Comparison of ENCODE assay signal across 12 cellular contexts in the genomic region with DNA sequence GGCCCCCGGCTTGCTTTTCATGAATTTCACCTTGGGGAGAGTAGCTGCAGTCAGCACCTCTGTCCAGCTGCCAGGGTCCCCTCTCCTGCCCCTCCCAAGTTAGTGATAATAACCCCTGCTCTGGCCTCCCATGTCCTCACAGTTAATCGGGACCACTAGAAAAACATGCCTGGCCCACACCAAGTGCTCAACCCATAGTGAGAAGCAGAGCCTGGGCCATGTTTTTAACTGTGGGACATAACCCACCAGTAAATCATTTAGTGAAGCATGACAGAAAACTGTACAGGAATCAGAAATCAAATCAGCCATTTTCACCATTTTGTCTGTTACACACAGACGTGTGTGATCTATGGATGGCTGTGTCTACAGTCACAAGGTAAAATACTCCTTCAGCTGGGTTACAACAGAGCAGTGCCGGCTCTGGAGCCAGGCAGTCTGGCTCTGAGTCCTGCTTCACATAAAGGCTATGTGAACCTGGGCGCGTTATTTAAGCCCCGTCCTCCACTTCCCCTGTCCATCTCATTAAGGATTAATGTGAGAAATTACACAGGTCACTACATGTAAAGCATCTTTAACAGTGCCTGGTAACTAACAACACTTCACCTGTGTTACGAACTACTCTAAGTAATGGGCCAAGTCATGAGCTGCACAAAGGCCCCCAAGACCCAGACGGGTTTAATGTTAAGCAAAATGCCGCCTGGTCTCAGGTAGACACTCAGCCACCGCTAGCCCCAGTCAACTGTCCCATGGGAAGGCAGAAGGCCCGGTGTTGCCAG. TPM values are rescaled to one million over a fixed set of nuclear protein-coding genes. Genes with fewer than 3 reads are reported as not detected.
DNase-seq lines count a peak whose midpoint lies in the region; ATAC-seq and TF ChIP-seq lines count a peak whose summit lies in the region.
"Had no signal": no experiment of that assay in that cellular context is flagged by ENCODE, and none has a peak within 500 bp of the region (broad histone marks: within the 10 kb centered on the region; RNA-seq: fewer than 3 reads in every experiment).

No MANE protein-coding gene starts in this region.

- peak overlapping the region; percentile 17 for H3K4me2 ChIP-seq in mammary epithelial cell (ENCODE audit: insufficient read depth, low read depth, low read length)

- WGBS in HUES64, result 97% methylated on average over 12 of the region's 12 CpGs
- WGBS in mammary epithelial cell (ENCODE audit: low coverage, missing lambda C conversion rate), result 40% methylated on average over 11 of the region's 12 CpGs

- H2AFZ ChIP-seq in mammary epithelial cell (ENCODE audit: low read depth, low read length), result no peak overlapping the region

- DNase-seq in CD4-positive, alpha-beta T cell, result no peak
- DNase-seq in mammary epithelial cell (peak; percentile 11), LoVo (ENCODE audit: low spot score) (no peak), brain microvascular endothelial cell (no peak), ureter (ENCODE audit: low spot score) (no peak), Ammon's horn (ENCODE audit: low spot score) (no peak)
- DNase-seq in natural killer cell treated with Interleukin-12 subunit alpha and Interleukin-12 subunit beta and Interleukin-15 and Interleukin-18, amount 100 ng/mL, for 72 hours (ENCODE audit: low spot score), result no peak
- DNase-seq: NCI-H446 treated with DMSO at 0.1 percent for 48 hours had no signal

- H3K27ac ChIP-seq in CD4-positive, alpha-beta T cell (ENCODE audit: low read depth, low read length), result no peak overlapping the region
- H3K27ac ChIP-seq in HUES64 (ENCODE audit: low read depth, low read length) (peak overlapping the region; percentile 12; the same call in 1 of the 2 replicates), mammary epithelial cell (ENCODE audit: insufficient read depth, low read depth, low read length) (peak overlapping the region; percentile 75), brain microvascular endothelial cell (no peak overlapping the region)

- H3K36me3 ChIP-seq in HUES64 (ENCODE audit: insufficient read depth, low read length) (peaks cover 90% of the 10 kb centered on the region), mammary epithelial cell (ENCODE audit: insufficient read depth, low read length) (peaks cover 51% of the 10 kb centered on the region), brain microvascular endothelial cell (replicated peaks) (peaks cover 84% of the 10 kb centered on the region)

- peaks cover 46% of the 10 kb centered on the region for H3K79me2 ChIP-seq in mammary epithelial cell (ENCODE audit: insufficient read depth, low read length)

- H3K4me3 Mint-ChIP-seq in CD4-positive, alpha-beta T cell, result no peak overlapping the region
- no peak overlapping the region for H3K4me3 Mint-ChIP-seq in natural killer cell treated with Interleukin-12 subunit alpha and Interleukin-12 subunit beta and Interleukin-15 and Interleukin-18, amount 100 ng/mL, for 72 hours

- H3K36me3 Mint-ChIP-seq in CD4-positive, alpha-beta T cell (ENCODE audit: low read depth), result peaks cover 89% of the 10 kb centered on the region
- peaks cover 19% of the 10 kb centered on the region for H3K36me3 Mint-ChIP-seq in natural killer cell treated with Interleukin-12 subunit alpha and Interleukin-12 subunit beta and Interleukin-15 and Interleukin-18, amount 100 ng/mL, for 72 hours

- H3K4me1 Mint-ChIP-seq in CD4-positive, alpha-beta T cell (ENCODE audit: low read depth), result peaks cover 43% of the 10 kb centered on the region
- H3K4me1 Mint-ChIP-seq in natural killer cell treated with Interleukin-12 subunit alpha and Interleukin-12 subunit beta and Interleukin-15 and Interleukin-18, amount 100 ng/mL, for 72 hours (ENCODE audit: low read depth in 2 of 2), result peaks cover 38 to 41% of the 10 kb centered on the region in 2 donors

- peaks cover 3% of the 10 kb centered on the region for H4K20me1 ChIP-seq in mammary epithelial cell (ENCODE audit: insufficient read depth, low read length)

- intact Hi-C loops in CD4-positive, alpha-beta T cell (cut with DNase I, micrococcal nuclease), result no loop called here
- intact Hi-C loops in mammary epithelial cell (cut with micrococcal nuclease), result loop anchor here (1.0 to 5.0 kb wide), 7 partner anchors 52 to 324 kb away; a partner anchor contains a TSS

- dilution Hi-C loops in mammary epithelial cell (cut with HindIII; ENCODE audit: low sequenced_read_pairs), result loop anchor here (5.0 kb wide), 3 partner anchors 72 to 147 kb away; a partner anchor contains a TSS

- no peak overlapping the region for H3K9ac ChIP-seq in HUES64 (ENCODE audit: low read depth, low read length)
- peak overlapping the region; percentile 30 for H3K9ac ChIP-seq in mammary epithelial cell (ENCODE audit: insufficient read depth, low read length)

- H3K27me3 ChIP-seq in CD4-positive, alpha-beta T cell (ENCODE audit: control insufficient read depth, insufficient read depth, low read length), result no peaks in the 10 kb centered on the region
- no peaks in the 10 kb centered on the region for H3K27me3 ChIP-seq in HUES64 (ENCODE audit: insufficient read depth, low read length)
- no peaks in the 10 kb centered on the region for H3K27me3 ChIP-seq in mammary epithelial cell (ENCODE audit: insufficient read depth, low read length)
- no peaks in the 10 kb centered on the region for H3K27me3 ChIP-seq in brain microvascular endothelial cell (replicated peaks)

- H3K27me3 Mint-ChIP-seq in CD4-positive, alpha-beta T cell, result peaks cover 5% of the 10 kb centered on the region
- H3K27me3 Mint-ChIP-seq in natural killer cell treated with Interleukin-12 subunit alpha and Interleukin-12 subunit beta and Interleukin-15 and Interleukin-18, amount 100 ng/mL, for 72 hours, result no peaks in the 10 kb centered on the region

- H3K4me1 ChIP-seq in HUES64 (ENCODE audit: insufficient read depth, low read length) (no peaks in the 10 kb centered on the region), mammary epithelial cell (ENCODE audit: insufficient read depth, low read length) (peaks cover 55% of the 10 kb centered on the region)

- H3K4me3 ChIP-seq in HUES64 (ENCODE audit: low read length), result no peak overlapping the region
- no peak overlapping the region for H3K4me3 ChIP-seq in mammary epithelial cell (replicated peaks in 1 of 3; ENCODE audit: insufficient read depth in 1 of 3, low read depth in 2 of 3, low read length in 3 of 3)
- H3K4me3 ChIP-seq in brain microvascular endothelial cell (ENCODE audit: low read depth, low read length), result no peak overlapping the region
- H3K4me3 ChIP-seq: coronary artery had no signal

- CTCF ChIA-PET in CD4-positive, alpha-beta T cell (lab: Charles Lee), result interaction anchor here (0.5 to 1.6 kb wide), 3 partner anchors 30 to 90 kb away, joined by 3 read pairs; no protein-coding TSS in a partner anchor
- CTCF ChIA-PET in mammary epithelial cell (lab: Charles Lee; ENCODE audit: low non-redundant PET), result no interaction called here

- in situ Hi-C loops in mammary epithelial cell (cut with MboI; ENCODE audit: low sequenced_read_pairs in 2 of 2), result loop anchor here (10.0 to 25.0 kb wide), 2 partner anchors 102 to 114 kb away; a partner anchor contains a TSS
- in situ Hi-C loops in brain microvascular endothelial cell (cut with HindIII; ENCODE audit: low pct_ligation_motif_present, low sequenced_read_pairs), result no loop called here

- H3K9me3 ChIP-seq in CD4-positive, alpha-beta T cell (ENCODE audit: control insufficient read depth, low read length), result no peaks in the 10 kb centered on the region
- H3K9me3 ChIP-seq in HUES64 (ENCODE audit: insufficient read depth, low read depth, low read length) (no peaks in the 10 kb centered on the region), mammary epithelial cell (replicated peaks; ENCODE audit: insufficient read depth, low read length) (no peaks in the 10 kb centered on the region)

- no TSS peak for BruUV-seq in mammary epithelial cell (replicated peaks; lab: Mats Ljungman, UMichigan)

- peak overlapping the region; percentile 55 for H3K27ac Mint-ChIP-seq in CD4-positive, alpha-beta T cell
- H3K27ac Mint-ChIP-seq in natural killer cell treated with Interleukin-12 subunit alpha and Interleukin-12 subunit beta and Interleukin-15 and Interleukin-18, amount 100 ng/mL, for 72 hours, result peak overlapping the region; percentile 51 to 63

- POLR2A ChIA-PET in CD4-positive, alpha-beta T cell (lab: Charles Lee), result interaction anchor here (3.4 kb wide), 1 partner anchor 10 kb away, joined by 14 read pairs; no protein-coding TSS in a partner anchor

- no peaks in the 10 kb centered on the region for H3K9me3 Mint-ChIP-seq in CD4-positive, alpha-beta T cell
- H3K9me3 Mint-ChIP-seq in natural killer cell treated with Interleukin-12 subunit alpha and Interleukin-12 subunit beta and Interleukin-15 and Interleukin-18, amount 100 ng/mL, for 72 hours, result no peaks in the 10 kb centered on the region

- TF ChIP-seq CTCF in CD4-positive, alpha-beta T cell (IDR thresholded peaks at IDR 0.05), result no peak
- no peak for TF ChIP-seq CTCF in mammary epithelial cell (conservative IDR thresholded peaks at IDR 0.05 in 1 of 2, IDR thresholded peaks at IDR 0.05 in 1 of 2; ENCODE audit: extremely low read depth in 1 of 2, insufficient read depth in 1 of 2, low read depth in 1 of 2, low read length in 2 of 2)
- no peak for TF ChIP-seq CTCF in brain microvascular endothelial cell (IDR thresholded peaks at IDR 0.05; ENCODE audit: low read depth, low read length, missing control alignments)

- ATAC-seq in CD4-positive, alpha-beta T cell (ENCODE audit: poor library complexity), result no peak
- no peak for ATAC-seq in natural killer cell treated with Interleukin-12 subunit alpha and Interleukin-12 subunit beta and Interleukin-15 and Interleukin-18, amount 100 ng/mL, for 72 hours

RNA-seq across cellular contexts. Expression of a gene that starts 7.6 kb away (rescaled TPM):
- total RNA-seq in CD4-positive, alpha-beta T cell, result 10 to 100 TPM; 32.6 to 35.3 TPM
- 63.6 TPM for polyA plus RNA-seq in HUES64 (2013, experiment 1 of 2)
- 73.9 TPM for polyA plus RNA-seq in HUES64 (2013, experiment 2 of 2)
- total RNA-seq in mammary epithelial cell (10 to 100 TPM; 66.0 to 75.9 TPM), ureter (175 TPM)
- polyA plus RNA-seq in mammary epithelial cell, result 74.5 TPM
- 85.9 TPM for polyA minus RNA-seq in mammary epithelial cell
- total RNA-seq in natural killer cell treated with Interleukin-12 subunit alpha and Interleukin-12 subunit beta and Interleukin-15 and Interleukin-18, amount 100 ng/mL, for 72 hours, result 100 to 1,000 TPM; 104 to 163 TPM

RNA-seq across cellular contexts. Expression of a gene that starts 10.6 kb away (rescaled TPM):
- 100 to 1,000 TPM; 535 to 565 TPM for total RNA-seq in CD4-positive, alpha-beta T cell
- 575 TPM for polyA plus RNA-seq in HUES64 (2013, experiment 1 of 2)
- 561 TPM for polyA plus RNA-seq in HUES64 (2013, experiment 2 of 2)
- 100 to 1,000 TPM; 200 to 391 TPM for total RNA-seq in mammary epithelial cell
- 242 TPM for polyA plus RNA-seq in mammary epithelial cell
- polyA minus RNA-seq in mammary epithelial cell, result 784 TPM
- 100 to 1,000 TPM; 559 to 561 TPM for total RNA-seq in natural killer cell treated with Interleukin-12 subunit alpha and Interleukin-12 subunit beta and Interleukin-15 and Interleukin-18, amount 100 ng/mL, for 72 hours
- 295 TPM for total RNA-seq in ureter

RNA-seq across cellular contexts. Expression of a gene that starts 26.4 kb away (rescaled TPM):
- total RNA-seq in CD4-positive, alpha-beta T cell, result 1 to 10 TPM; 2.3 to 3.1 TPM
- polyA plus RNA-seq in HUES64 (2013, experiment 1 of 2), result not detected
- polyA plus RNA-seq in HUES64 (2013, experiment 2 of 2), result not detected
- total RNA-seq in mammary epithelial cell, result under 1 TPM in 1 of 2 donors, not detected in 1; 0.47 TPM
- polyA plus RNA-seq in mammary epithelial cell, result 0.20 TPM
- polyA minus RNA-seq in mammary epithelial cell, result not detected
- total RNA-seq in natural killer cell treated with Interleukin-12 subunit alpha and Interleukin-12 subunit beta and Interleukin-15 and Interleukin-18, amount 100 ng/mL, for 72 hours, result 1 to 10 TPM; 1.6 to 1.7 TPM
- total RNA-seq in ureter, result 9.2 TPM
- total RNA-seq: myocyte, temporal lobe had no signal

RNA-seq across cellular contexts. Expression of a gene that starts 38.9 kb away (rescaled TPM):
- total RNA-seq in CD4-positive, alpha-beta T cell, result 10 to 100 TPM; 19.5 to 21.3 TPM
- polyA plus RNA-seq in HUES64 (2013, experiment 1 of 2), result 3.3 TPM
- 5.3 TPM for polyA plus RNA-seq in HUES64 (2013, experiment 2 of 2)
- 1 to 10 TPM; 5.7 to 9.2 TPM for total RNA-seq in mammary epithelial cell
- 2.4 TPM for polyA plus RNA-seq in mammary epithelial cell
- polyA minus RNA-seq in mammary epithelial cell, result 1.3 TPM
- 10 to 100 TPM; 58.1 to 63.8 TPM for total RNA-seq in natural killer cell treated with Interleukin-12 subunit alpha and Interleukin-12 subunit beta and Interleukin-15 and Interleukin-18, amount 100 ng/mL, for 72 hours
- 14.1 TPM for total RNA-seq in ureter

RNA-seq across cellular contexts. Expression of a gene that starts 50.2 kb away (rescaled TPM):
- total RNA-seq in CD4-positive, alpha-beta T cell, result not detected
- not detected for polyA plus RNA-seq in HUES64 (2013, experiment 1 of 2)
- 1.1 TPM for polyA plus RNA-seq in HUES64 (2013, experiment 2 of 2)
- total RNA-seq in mammary epithelial cell, result 100 to 1,000 TPM in 1 of 2 donors, under 1 TPM in 1; 0.73 to 210 TPM
- polyA plus RNA-seq in mammary epithelial cell, result 688 TPM
- 2.2 TPM for polyA minus RNA-seq in mammary epithelial cell
- not detected for total RNA-seq in natural killer cell treated with Interleukin-12 subunit alpha and Interleukin-12 subunit beta and Interleukin-15 and Interleukin-18, amount 100 ng/mL, for 72 hours
- total RNA-seq in ureter, result not detected
- total RNA-seq: myocyte had no signal

Comparison
In these comparisons a context has a peak if more than half of its experiments do, and no peak if none do; other contexts are left out.
1. H3K27ac ChIP-seq: peak in HUES64 (single experiment) and mammary epithelial cell (single experiment); none in CD4-positive, alpha-beta T cell (single experiment) and brain microvascular endothelial cell (single experiment).